Comparison of ENCODE assay signal across 2 cellular contexts in the genomic region with DNA sequence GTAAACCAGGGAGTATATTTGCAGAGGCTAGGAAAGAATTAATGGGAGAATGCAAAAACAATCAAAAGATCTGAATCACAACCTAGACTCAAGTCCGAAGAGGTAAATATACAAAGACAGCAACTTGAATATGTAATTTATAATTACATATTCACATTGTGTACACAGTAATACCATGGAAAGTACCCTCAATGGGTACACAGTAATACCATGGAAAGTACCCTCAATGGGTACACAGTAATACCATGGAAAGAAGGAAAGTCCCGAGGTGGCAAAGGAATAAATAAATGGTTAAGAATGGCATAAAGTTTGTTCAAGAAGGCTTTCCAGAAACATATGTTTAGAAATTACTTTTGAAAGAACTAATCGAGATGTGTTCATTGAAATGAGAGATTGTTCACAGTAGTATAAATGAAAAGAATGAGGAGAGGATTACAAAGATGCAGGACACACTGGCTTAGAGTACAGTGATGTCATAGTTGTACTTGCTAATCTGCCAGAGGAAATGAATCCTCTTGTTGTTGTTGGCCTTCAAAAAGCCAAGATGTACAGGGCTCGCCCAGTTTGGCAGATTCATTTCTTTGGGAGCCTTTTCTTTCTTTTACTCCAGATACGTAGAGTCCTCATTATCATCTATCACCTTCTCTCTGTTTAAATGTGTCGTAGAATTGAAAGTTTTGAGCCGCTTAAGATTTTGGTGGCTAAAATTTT.
TF ChIP-seq lines count a peak whose summit lies in the region.

No MANE protein-coding gene starts in this region.

TF ChIP-seq in HEK293, 187 proteins besides CTCF, POLR2A, EP300 and RAD21 (continued from another document):
- TF ChIP-seq, protein P1, sequence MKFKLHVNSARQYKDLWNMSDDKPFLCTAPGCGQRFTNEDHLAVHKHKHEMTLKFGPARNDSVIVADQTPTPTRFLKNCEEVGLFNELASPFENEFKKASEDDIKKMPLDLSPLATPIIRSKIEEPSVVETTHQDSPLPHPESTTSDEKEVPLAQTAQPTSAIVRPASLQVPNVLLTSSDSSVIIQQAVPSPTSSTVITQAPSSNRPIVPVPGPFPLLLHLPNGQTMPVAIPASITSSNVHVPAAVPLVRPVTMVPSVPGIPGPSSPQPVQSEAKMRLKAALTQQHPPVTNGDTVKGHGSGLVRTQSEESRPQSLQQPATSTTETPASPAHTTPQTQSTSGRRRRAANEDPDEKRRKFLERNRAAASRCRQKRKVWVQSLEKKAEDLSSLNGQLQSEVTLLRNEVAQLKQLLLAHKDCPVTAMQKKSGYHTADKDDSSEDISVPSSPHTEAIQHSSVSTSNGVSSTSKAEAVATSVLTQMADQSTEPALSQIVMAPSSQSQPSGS (tag by site-specific recombination; IDR thresholded peaks at IDR 0.05; ENCODE audit: low read depth): peak; percentile 40; the same call in 1 of the 2 replicates
- TF ChIP-seq SALL2 (tag by site-specific recombination; IDR thresholded peaks at IDR 0.05; ENCODE audit: borderline replicate concordance): no peak

TF ChIP-seq in GM12878, 131 proteins besides CTCF, POLR2A, EP300 and RAD21:
- TF ChIP-seq ELK1 (IDR thresholded peaks at IDR 0.05; ENCODE audit: low read depth, low read length): no peak
- TF ChIP-seq, protein P2, sequence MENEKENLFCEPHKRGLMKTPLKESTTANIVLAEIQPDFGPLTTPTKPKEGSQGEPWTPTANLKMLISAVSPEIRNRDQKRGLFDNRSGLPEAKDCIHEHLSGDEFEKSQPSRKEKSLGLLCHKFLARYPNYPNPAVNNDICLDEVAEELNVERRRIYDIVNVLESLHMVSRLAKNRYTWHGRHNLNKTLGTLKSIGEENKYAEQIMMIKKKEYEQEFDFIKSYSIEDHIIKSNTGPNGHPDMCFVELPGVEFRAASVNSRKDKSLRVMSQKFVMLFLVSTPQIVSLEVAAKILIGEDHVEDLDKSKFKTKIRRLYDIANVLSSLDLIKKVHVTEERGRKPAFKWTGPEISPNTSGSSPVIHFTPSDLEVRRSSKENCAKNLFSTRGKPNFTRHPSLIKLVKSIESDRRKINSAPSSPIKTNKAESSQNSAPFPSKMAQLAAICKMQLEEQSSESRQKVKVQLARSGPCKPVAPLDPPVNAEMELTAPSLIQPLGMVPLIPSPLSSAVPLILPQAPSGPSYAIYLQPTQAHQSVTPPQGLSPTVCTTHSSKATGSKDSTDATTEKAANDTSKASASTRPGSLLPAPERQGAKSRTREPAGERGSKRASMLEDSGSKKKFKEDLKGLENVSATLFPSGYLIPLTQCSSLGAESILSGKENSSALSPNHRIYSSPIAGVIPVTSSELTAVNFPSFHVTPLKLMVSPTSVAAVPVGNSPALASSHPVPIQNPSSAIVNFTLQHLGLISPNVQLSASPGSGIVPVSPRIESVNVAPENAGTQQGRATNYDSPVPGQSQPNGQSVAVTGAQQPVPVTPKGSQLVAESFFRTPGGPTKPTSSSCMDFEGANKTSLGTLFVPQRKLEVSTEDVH (IDR thresholded peaks at IDR 0.05; ENCODE audit: low read depth, partially characterized antibody): no peak
- TF ChIP-seq ZBTB40 (IDR thresholded peaks at IDR 0.05; ENCODE audit: borderline replicate concordance): no peak
- TF ChIP-seq, protein P1 (IDR thresholded peaks at IDR 0.05; ENCODE audit: low read length): no peak
- TF ChIP-seq RCOR1 (conservative IDR thresholded peaks at IDR 0.05; ENCODE audit: low read depth, low read length): no peak
- TF ChIP-seq MTA3 (IDR thresholded peaks at IDR 0.05; ENCODE audit: borderline replicate concordance, low read length): no peak
- no peak for TF ChIP-seq SREBF2 (IDR thresholded peaks at IDR 0.05; ENCODE audit: low read length)
- no peak for TF ChIP-seq BACH1 (IDR thresholded peaks at IDR 0.05; ENCODE audit: borderline replicate concordance)
